ENCODE assay signal across 1 cellular context in the genomic region with DNA sequence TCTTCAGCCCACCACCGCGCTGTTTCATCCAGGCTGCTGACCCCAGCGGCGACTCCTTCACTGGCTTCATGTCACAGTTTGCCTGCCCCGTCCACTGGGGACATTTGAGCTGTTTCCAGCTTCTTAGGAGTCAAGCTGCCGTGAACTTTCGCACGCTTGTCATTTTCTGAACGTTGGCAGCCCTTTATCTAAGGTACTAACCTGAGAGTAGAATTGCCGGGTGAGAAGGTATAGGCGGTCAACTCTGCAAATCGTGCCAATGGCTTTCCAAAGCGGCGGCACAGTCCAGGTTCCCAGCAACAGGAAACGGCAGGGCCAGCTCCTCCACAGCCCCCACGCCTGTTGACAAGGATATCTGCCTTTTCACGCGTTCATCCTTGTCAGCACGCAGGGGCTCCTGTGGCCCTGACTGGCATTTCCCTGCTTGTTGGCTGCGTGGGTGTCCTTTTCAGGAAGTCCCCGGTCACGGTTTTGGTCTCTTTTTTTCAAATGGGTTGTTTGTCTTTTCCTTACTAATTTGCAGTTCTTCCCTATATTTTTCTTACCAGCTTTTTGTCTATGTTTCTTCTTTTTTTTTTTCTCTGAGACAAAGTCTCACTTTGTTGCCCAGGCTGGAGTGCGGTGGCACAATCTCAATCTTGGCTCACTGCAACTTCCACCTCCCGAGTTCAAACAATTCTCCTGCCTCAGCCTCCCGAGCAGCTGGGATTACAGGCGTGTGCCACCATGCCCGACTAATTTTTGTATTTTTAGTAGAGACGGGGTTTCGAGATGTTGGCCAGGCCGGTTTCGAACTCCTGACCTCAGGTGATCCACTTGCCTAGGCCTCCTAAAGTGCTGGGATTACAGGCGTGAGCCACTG.
TF ChIP-seq lines count a peak whose summit lies in the region.

No MANE protein-coding gene starts in this region.

TF ChIP-seq in GM23338, 12 proteins besides CTCF, POLR2A, EP300 and RAD21 (continued from another document):
- TF ChIP-seq, protein P1, sequence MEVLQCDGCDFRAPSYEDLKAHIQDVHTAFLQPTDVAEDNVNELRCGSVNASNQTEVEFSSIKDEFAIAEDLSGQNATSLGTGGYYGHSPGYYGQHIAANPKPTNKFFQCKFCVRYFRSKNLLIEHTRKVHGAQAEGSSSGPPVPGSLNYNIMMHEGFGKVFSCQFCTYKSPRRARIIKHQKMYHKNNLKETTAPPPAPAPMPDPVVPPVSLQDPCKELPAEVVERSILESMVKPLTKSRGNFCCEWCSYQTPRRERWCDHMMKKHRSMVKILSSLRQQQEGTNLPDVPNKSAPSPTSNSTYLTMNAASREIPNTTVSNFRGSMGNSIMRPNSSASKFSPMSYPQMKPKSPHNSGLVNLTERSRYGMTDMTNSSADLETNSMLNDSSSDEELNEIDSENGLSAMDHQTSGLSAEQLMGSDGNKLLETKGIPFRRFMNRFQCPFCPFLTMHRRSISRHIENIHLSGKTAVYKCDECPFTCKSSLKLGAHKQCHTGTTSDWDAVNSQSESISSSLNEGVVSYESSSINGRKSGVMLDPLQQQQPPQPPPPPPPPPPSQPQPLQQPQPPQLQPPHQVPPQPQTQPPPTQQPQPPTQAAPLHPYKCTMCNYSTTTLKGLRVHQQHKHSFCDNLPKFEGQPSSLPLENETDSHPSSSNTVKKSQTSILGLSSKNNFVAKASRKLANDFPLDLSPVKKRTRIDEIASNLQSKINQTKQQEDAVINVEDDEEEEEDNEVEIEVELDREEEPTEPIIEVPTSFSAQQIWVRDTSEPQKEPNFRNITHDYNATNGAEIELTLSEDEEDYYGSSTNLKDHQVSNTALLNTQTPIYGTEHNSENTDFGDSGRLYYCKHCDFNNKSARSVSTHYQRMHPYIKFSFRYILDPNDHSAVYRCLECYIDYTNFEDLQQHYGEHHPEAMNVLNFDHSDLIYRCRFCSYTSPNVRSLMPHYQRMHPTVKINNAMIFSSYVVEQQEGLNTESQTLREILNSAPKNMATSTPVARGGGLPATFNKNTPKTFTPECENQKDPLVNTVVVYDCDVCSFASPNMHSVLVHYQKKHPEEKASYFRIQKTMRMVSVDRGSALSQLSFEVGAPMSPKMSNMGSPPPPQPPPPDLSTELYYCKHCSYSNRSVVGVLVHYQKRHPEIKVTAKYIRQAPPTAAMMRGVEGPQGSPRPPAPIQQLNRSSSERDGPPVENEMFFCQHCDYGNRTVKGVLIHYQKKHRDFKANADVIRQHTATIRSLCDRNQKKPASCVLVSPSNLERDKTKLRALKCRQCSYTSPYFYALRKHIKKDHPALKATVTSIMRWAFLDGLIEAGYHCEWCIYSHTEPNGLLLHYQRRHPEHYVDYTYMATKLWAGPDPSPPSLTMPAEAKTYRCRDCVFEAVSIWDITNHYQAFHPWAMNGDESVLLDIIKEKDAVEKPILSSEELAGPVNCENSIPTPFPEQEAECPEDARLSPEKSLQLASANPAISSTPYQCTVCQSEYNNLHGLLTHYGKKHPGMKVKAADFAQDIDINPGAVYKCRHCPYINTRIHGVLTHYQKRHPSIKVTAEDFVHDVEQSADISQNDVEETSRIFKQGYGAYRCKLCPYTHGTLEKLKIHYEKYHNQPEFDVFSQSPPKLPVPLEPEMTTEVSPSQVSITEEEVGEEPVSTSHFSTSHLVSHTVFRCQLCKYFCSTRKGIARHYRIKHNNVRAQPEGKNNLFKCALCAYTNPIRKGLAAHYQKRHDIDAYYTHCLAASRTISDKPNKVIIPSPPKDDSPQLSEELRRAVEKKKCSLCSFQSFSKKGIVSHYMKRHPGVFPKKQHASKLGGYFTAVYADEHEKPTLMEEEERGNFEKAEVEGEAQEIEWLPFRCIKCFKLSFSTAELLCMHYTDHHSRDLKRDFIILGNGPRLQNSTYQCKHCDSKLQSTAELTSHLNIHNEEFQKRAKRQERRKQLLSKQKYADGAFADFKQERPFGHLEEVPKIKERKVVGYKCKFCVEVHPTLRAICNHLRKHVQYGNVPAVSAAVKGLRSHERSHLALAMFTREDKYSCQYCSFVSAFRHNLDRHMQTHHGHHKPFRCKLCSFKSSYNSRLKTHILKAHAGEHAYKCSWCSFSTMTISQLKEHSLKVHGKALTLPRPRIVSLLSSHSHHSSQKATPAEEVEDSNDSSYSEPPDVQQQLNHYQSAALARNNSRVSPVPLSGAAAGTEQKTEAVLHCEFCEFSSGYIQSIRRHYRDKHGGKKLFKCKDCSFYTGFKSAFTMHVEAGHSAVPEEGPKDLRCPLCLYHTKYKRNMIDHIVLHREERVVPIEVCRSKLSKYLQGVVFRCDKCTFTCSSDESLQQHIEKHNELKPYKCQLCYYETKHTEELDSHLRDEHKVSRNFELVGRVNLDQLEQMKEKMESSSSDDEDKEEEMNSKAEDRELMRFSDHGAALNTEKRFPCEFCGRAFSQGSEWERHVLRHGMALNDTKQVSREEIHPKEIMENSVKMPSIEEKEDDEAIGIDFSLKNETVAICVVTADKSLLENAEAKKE (CRISPR knock-in tag; IDR thresholded peaks at IDR 0.05): no peak
- TF ChIP-seq POLR2AphosphoS5 (IDR thresholded peaks at IDR 0.05; ENCODE audit: low read depth) (no peak), NANOG (IDR thresholded peaks at IDR 0.05; ENCODE audit: borderline replicate concordance) (no peak), JUNB (IDR thresholded peaks at IDR 0.05; ENCODE audit: unreplicated experiment) (no peak), CREB1 (CRISPR knock-in tag; IDR thresholded peaks at IDR 0.05; ENCODE audit: low read depth) (no peak), STAT1 (IDR thresholded peaks at IDR 0.05; ENCODE audit: unreplicated experiment) (no peak), ZNF114 (CRISPR knock-in tag; IDR thresholded peaks at IDR 0.05) (no peak)
- TF ChIP-seq, protein P2, sequence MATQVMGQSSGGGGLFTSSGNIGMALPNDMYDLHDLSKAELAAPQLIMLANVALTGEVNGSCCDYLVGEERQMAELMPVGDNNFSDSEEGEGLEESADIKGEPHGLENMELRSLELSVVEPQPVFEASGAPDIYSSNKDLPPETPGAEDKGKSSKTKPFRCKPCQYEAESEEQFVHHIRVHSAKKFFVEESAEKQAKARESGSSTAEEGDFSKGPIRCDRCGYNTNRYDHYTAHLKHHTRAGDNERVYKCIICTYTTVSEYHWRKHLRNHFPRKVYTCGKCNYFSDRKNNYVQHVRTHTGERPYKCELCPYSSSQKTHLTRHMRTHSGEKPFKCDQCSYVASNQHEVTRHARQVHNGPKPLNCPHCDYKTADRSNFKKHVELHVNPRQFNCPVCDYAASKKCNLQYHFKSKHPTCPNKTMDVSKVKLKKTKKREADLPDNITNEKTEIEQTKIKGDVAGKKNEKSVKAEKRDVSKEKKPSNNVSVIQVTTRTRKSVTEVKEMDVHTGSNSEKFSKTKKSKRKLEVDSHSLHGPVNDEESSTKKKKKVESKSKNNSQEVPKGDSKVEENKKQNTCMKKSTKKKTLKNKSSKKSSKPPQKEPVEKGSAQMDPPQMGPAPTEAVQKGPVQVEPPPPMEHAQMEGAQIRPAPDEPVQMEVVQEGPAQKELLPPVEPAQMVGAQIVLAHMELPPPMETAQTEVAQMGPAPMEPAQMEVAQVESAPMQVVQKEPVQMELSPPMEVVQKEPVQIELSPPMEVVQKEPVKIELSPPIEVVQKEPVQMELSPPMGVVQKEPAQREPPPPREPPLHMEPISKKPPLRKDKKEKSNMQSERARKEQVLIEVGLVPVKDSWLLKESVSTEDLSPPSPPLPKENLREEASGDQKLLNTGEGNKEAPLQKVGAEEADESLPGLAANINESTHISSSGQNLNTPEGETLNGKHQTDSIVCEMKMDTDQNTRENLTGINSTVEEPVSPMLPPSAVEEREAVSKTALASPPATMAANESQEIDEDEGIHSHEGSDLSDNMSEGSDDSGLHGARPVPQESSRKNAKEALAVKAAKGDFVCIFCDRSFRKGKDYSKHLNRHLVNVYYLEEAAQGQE (IDR thresholded peaks at IDR 0.05; ENCODE audit: unreplicated experiment): no peak
- TF ChIP-seq, protein P3, sequence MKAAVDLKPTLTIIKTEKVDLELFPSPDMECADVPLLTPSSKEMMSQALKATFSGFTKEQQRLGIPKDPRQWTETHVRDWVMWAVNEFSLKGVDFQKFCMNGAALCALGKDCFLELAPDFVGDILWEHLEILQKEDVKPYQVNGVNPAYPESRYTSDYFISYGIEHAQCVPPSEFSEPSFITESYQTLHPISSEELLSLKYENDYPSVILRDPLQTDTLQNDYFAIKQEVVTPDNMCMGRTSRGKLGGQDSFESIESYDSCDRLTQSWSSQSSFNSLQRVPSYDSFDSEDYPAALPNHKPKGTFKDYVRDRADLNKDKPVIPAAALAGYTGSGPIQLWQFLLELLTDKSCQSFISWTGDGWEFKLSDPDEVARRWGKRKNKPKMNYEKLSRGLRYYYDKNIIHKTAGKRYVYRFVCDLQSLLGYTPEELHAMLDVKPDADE (IDR thresholded peaks at IDR 0.05): no peak
